ENCODE assay signal across 10 cellular contexts in the genomic region with DNA sequence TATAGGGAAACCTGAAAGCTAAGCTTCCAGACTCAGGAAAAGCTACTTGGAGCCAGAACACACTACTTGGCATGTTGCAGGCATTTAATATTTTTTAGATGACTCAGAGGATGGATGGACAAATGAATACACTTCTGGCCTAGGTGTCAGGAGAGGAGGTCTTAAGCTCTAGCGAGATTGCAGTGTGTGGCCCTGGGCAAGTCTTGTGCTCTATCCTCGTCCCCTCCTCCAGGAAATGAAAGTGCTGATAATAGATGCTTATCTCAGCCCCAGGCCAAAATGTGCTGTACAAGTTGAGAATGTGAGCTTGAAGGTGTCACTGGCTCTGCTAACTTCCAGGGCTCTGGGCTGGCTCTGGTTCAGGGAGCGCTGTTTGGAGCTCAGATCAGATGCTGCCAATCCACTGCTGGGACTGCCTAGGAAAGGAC.
A peak's percentile ranks its signal among the peaks of the same experiment; 100 is the strongest.
DNase-seq lines count a peak whose midpoint lies in the region; ATAC-seq and TF ChIP-seq lines count a peak whose summit lies in the region.
"Had no signal": no experiment of that assay in that cellular context is flagged by ENCODE, and none has a peak within 500 bp of the region (broad histone marks: within the 10 kb centered on the region; RNA-seq: fewer than 3 reads in every experiment).

No MANE protein-coding gene starts in this region.

- H3K27me3 ChIP-seq in adrenal gland (no peaks in the 10 kb centered on the region), thoracic aorta (replicated peaks; ENCODE audit: insufficient read depth) (no peaks in the 10 kb centered on the region)

- intact Hi-C loops in adrenal gland (cut with DNase I) = no loop called here
- intact Hi-C loops in left ventricle myocardium superior (cut with micrococcal nuclease) = no loop called here

- ATAC-seq in left ventricle myocardium superior (peak; percentile 70), thoracic aorta (ENCODE audit: insufficient number of reproducible peaks, low FRiP score, low read depth) (peak; percentile 68), GM21717 (IDR thresholded peaks at IDR 0.05; ENCODE audit: unreplicated experiment) (no peak), GM19397 (IDR thresholded peaks at IDR 0.05; ENCODE audit: unreplicated experiment) (no peak)
- ATAC-seq: activated CD8-positive, alpha-beta memory T cell treated with anti-CD3 and anti-CD28 coated beads, Interleukin-2, amount 10 ng/mL, durations not matched to agents 7 days and 5 days had no signal

- DNase-seq in NCI-H2171 treated with DMSO at 0.1 percent for 48 hours (lab: John Stamatoyannopoulos, UW) (peak; percentile 35), NCI-H2171 (lab: John Stamatoyannopoulos, UW) (no peak), adrenal gland (peak in 6 of 7 donors; percentile 24 to 56 (median 42)), left ventricle myocardium superior (peak; percentile 54), thoracic aorta (ENCODE audit: low spot score) (no peak)
- no peak for DNase-seq in stimulated activated CD4-positive, alpha-beta T cell treated with anti-CD3 and anti-CD28 coated beads, Interleukin-4, amount 100 ng/mL, for 24 hours
- DNase-seq: activated CD8-positive, alpha-beta memory T cell treated with anti-CD3 and anti-CD28 coated beads, Interleukin-2, amount 10 ng/mL, durations not matched to agents 7 days and 5 days had no signal

- TF ChIP-seq CTCF in adrenal gland (IDR thresholded peaks at IDR 0.05) (no peak), thoracic aorta (IDR thresholded peaks at IDR 0.05) (no peak)

- H3K4me1 ChIP-seq in adrenal gland (replicated peaks in 1 of 2) (peaks cover 0 to 11% of the 10 kb centered on the region in 2 donors), thoracic aorta (ENCODE audit: control insufficient read depth in 1 of 2, low read depth in 2 of 2) (peaks cover 10 to 28% of the 10 kb centered on the region in 2 donors)

- no peak overlapping the region for H3K27ac ChIP-seq in adrenal gland
- H3K27ac ChIP-seq in thoracic aorta = peak overlapping the region; percentile 6 to 58
- H3K27ac ChIP-seq: KMS-11 had no signal

- H3K9me3 ChIP-seq in adrenal gland (replicated peaks in 1 of 3) (no peaks in the 10 kb centered on the region), thoracic aorta (no peaks in the 10 kb centered on the region)

- H3K4me3 ChIP-seq in adrenal gland = no peak overlapping the region
- peak overlapping the region; percentile 26 for H3K4me3 ChIP-seq in thoracic aorta

- WGBS in adrenal gland, 4 donors = 36 to 51% (median 39%) methylated on average over 3 of the region's 3 CpGs

- no peaks in the 10 kb centered on the region for H3K36me3 ChIP-seq in adrenal gland (replicated peaks in 1 of 2)
- H3K36me3 ChIP-seq in thoracic aorta = no peaks in the 10 kb centered on the region

- TF ChIP-seq POLR2A in adrenal gland (IDR thresholded peaks at IDR 0.05) = no peak

Comparison
In these comparisons a context has a peak if more than half of its experiments do, and no peak if none do; other contexts are left out.
1. DNase-seq: peak in NCI-H2171 treated with DMSO at 0.1 percent for 48 hours (single experiment), adrenal gland (6 of 7) and left ventricle myocardium superior (single experiment); none in NCI-H2171 (single experiment), thoracic aorta (single experiment) and stimulated activated CD4-positive, alpha-beta T cell treated with anti-CD3 and anti-CD28 coated beads, Interleukin-4, amount 100 ng/mL, for 24 hours (single experiment).
2. H3K27ac ChIP-seq: peak in thoracic aorta (2 of 2); none in adrenal gland (0 of 5).
3. ATAC-seq: peak in left ventricle myocardium superior (single experiment) and thoracic aorta (single experiment); none in GM21717 (single experiment) and GM19397 (single experiment).